ENCODE assay signal across 22 cellular contexts in the genomic region with DNA sequence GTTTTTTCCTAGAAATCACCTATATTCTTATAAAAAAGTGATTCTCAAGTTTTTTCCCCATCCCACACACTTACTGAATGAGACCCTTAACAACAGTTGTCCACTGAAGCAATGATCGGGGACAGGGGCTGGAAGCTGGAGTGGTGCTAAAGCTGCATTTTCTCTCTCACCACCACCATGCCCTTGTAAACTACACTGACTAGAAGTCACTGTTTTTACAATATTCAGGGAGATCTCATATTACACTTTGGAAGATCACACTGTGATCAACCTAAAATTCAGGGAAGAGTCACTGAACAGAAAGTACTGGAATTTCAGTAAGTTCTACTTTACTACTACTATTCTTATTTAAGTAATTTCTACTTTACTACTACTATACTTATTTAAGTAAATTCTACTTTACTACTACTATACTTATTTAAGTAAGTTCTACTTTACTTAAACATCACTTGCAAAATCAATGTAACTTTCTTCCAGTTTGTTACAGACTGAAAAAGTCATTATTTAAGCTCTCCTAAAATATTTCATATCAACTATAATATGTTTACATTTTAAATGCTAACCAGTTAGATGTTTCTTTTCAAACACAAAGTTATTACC.
DNase-seq lines count a peak whose midpoint lies in the region; ATAC-seq and TF ChIP-seq lines count a peak whose summit lies in the region.
"Had no signal": no experiment of that assay in that cellular context is flagged by ENCODE, and none has a peak within 500 bp of the region (broad histone marks: within the 10 kb centered on the region; RNA-seq: fewer than 3 reads in every experiment).

No MANE protein-coding gene starts in this region.

- H3K9ac ChIP-seq in SK-N-SH, result no peak overlapping the region

- H3K9me3 ChIP-seq in SK-N-SH, result no peaks in the 10 kb centered on the region
- H3K9me3 ChIP-seq: Peyer's patch, SJCRH30 had no signal

- H3K4me1 ChIP-seq in SK-N-SH (ENCODE audit: control insufficient read depth in 1 of 2, insufficient read depth in 2 of 2, low read depth in 1 of 2, low read length in 1 of 2), result no peaks in the 10 kb centered on the region
- H3K4me1 ChIP-seq: Peyer's patch had no signal

- H3K79me2 ChIP-seq in SK-N-SH (ENCODE audit: insufficient read depth), result no peaks in the 10 kb centered on the region

- peaks cover 2 to 15% of the 10 kb centered on the region in 2 experiments for H3K36me3 ChIP-seq in SK-N-SH (replicated peaks in 1 of 2; ENCODE audit: control insufficient read depth in 1 of 2, insufficient read depth in 2 of 2, low read length in 1 of 2)
- H3K36me3 ChIP-seq: Peyer's patch had no signal

- ATAC-seq in SK-N-SH treated with all-trans-retinoic acid at 6 μM for 48 hours (peak; percentile 30; the same call in 1 of the 3 replicates), GM21825 (IDR thresholded peaks at IDR 0.05; ENCODE audit: unreplicated experiment) (no peak)

- no peaks in the 10 kb centered on the region for H4K20me1 ChIP-seq in SK-N-SH (ENCODE audit: insufficient read depth)

- no peak overlapping the region for H3K4me3 ChIP-seq in SK-N-SH (ENCODE audit: low read depth in 2 of 2, low read length in 1 of 2)
- no peak overlapping the region for H3K4me3 ChIP-seq in astrocyte of the spinal cord (ENCODE audit: low read depth, low read length)
- H3K4me3 ChIP-seq: Peyer's patch, SJCRH30 had no signal

- H3F3A ChIP-seq in SK-N-SH (replicated peaks; ENCODE audit: insufficient read depth), result peaks cover 3% of the 10 kb centered on the region

- H3K27me3 ChIP-seq in SK-N-SH (ENCODE audit: insufficient read depth), result no peaks in the 10 kb centered on the region
- H3K27me3 ChIP-seq: Peyer's patch, SJCRH30 had no signal

- no peak overlapping the region for H3K4me2 ChIP-seq in SK-N-SH

- POLR2A ChIA-PET in SK-N-SH (lab: Yijun Ruan, JAX), result no interaction called here

- in situ Hi-C loops in astrocyte of the spinal cord (cut with HindIII; ENCODE audit: low sequenced_read_pairs), result no loop called here

- H2AFZ ChIP-seq in SK-N-SH (ENCODE audit: low read depth), result no peak overlapping the region

- 92% methylated on average over 1 of the region's 1 CpG for WGBS in SK-N-SH (ENCODE audit: low lambda C conversion rate)

- DNase-seq in SK-N-SH, result no peak
- DNase-seq in astrocyte of the spinal cord (ENCODE audit: low read depth, low spot score), result peak; percentile 18
- DNase-seq in left kidney (ENCODE audit: low read depth, low spot score), result peak; percentile 47
- DNase-seq in activated naive CD4-positive, alpha-beta T cell treated with anti-CD3 and anti-CD28 coated beads, Interleukin-2, amount 50 U/mL, for 16 hours, result no peak
- DNase-seq in AG08396 (ENCODE audit: low spot score), result no peak
- no peak for DNase-seq in NCI-H446 (lab: John Stamatoyannopoulos, UW)
- DNase-seq: AML-193; C1 segment of cervical spinal cord; CD8-positive, alpha-beta memory T cell; GDM1; KG1; NCI-H1092; NCI-H1436 treated with DMSO at 0.1 percent for 48 hours; NCI-H1930; NCI-H510A; NCI-H774; NK-92 treated with Interleukin-12 subunit alpha and Interleukin-12 subunit beta, amount 100 ng/mL, for 24 hours; Peyer's patch had no signal

- CTCF ChIA-PET in SK-N-SH (lab: Yijun Ruan, JAX), result interaction anchor here (0.5 to 1.5 kb wide), 3 partner anchors 33 to 241 kb away, joined by 3 to 4 read pairs (median 3); no protein-coding TSS in a partner anchor

- TF ChIP-seq CTCF in SK-N-SH (IDR thresholded peaks at IDR 0.05), result no peak
- TF ChIP-seq CTCF in astrocyte of the spinal cord (IDR thresholded peaks at IDR 0.05; ENCODE audit: low read depth, low read length), result no peak

- TF ChIP-seq RAD21 in SK-N-SH (IDR thresholded peaks at IDR 0.05; ENCODE audit: low read length), result no peak

- no peaks in the 10 kb centered on the region for H3K9me2 ChIP-seq in SK-N-SH

- H3K27ac ChIP-seq in SK-N-SH (ENCODE audit: low read depth in 2 of 2, low read length in 1 of 2), result no peak overlapping the region
- H3K27ac ChIP-seq: 22Rv1, Peyer's patch, SJCRH30 had no signal

- TF ChIP-seq EP300 in SK-N-SH (IDR thresholded peaks at IDR 0.05; ENCODE audit: borderline replicate concordance in 1 of 2, low read depth in 1 of 2, low read length in 1 of 2), result no peak

TF ChIP-seq in SK-N-SH treated with all-trans-retinoic acid at 6 μM for 48 hours, 23 proteins besides CTCF, POLR2A, EP300 and RAD21:
- no peak for TF ChIP-seq ZNF70 (CRISPR knock-in tag; IDR thresholded peaks at IDR 0.05)
TF ChIP-seq in SK-N-SH treated with all-trans-retinoic acid at 6 μM for 48 hours: peak in this region for 0.

TF ChIP-seq in SK-N-SH, 30 proteins besides CTCF, POLR2A, EP300 and RAD21:
- TF ChIP-seq TCF12 (IDR thresholded peaks at IDR 0.05), result no peak

Comparison
In these comparisons a context has a peak if more than half of its experiments do, and no peak if none do; other contexts are left out.
1. DNase-seq: peak in astrocyte of the spinal cord (single experiment) and left kidney (single experiment); none in SK-N-SH (single experiment), activated naive CD4-positive, alpha-beta T cell treated with anti-CD3 and anti-CD28 coated beads, Interleukin-2, amount 50 U/mL, for 16 hours (single experiment), AG08396 (single experiment) and NCI-H446 (0 of 2).